9 cellular contexts compared by ENCODE assay signal in the genomic region with DNA sequence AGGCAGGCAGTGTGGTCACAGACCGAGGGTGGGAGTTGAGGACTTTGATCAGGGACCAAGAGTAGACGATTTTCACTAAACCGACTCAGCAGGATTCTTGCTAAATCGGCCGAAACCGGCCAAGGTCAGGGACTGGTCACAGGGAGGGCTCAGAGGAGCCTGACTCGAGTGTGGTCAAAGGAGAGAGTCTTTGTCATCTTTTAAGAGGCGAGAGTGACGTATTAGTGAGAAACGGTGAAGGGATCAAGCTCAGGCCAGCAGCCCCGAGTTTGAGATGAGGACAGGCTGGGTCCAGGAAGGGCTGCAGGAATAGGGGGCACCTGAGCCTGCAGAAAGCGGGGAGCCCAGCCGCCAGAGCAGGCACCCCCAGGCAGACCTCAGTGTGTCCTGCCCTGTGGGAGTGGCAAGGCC. TPM values are rescaled to one million over a fixed set of nuclear protein-coding genes. Genes with fewer than 3 reads are reported as not detected.
A peak's percentile ranks its signal among the peaks of the same experiment; 100 is the strongest.
DNase-seq lines count a peak whose midpoint lies in the region; ATAC-seq and TF ChIP-seq lines count a peak whose summit lies in the region.
"Had no signal": no experiment of that assay in that cellular context is flagged by ENCODE, and none has a peak within 500 bp of the region (broad histone marks: within the 10 kb centered on the region; RNA-seq: fewer than 3 reads in every experiment).

No MANE protein-coding gene starts in this region.

- no peaks in the 10 kb centered on the region for H3K79me2 ChIP-seq in Karpas-422 (ENCODE audit: low read length)

- H3K36me3 ChIP-seq in mucosa of stomach (ENCODE audit: control insufficient read depth, insufficient read depth, low read length), result no peaks in the 10 kb centered on the region
- H3K36me3 ChIP-seq in testis (ENCODE audit: low read depth, missing control alignments), result no peaks in the 10 kb centered on the region
- H3K36me3 ChIP-seq in Karpas-422 (ENCODE audit: insufficient read depth, low read length), result no peaks in the 10 kb centered on the region
- H3K36me3 ChIP-seq: vagina had no signal

- no peaks in the 10 kb centered on the region for H4K20me1 ChIP-seq in Karpas-422 (ENCODE audit: insufficient read depth, low read depth, low read length)

- H3K27me3 ChIP-seq in mucosa of stomach (ENCODE audit: control insufficient read depth, insufficient read depth, low read length) (no peaks in the 10 kb centered on the region), testis (no peaks in the 10 kb centered on the region), Karpas-422 (ENCODE audit: low read length) (no peaks in the 10 kb centered on the region)
- H3K27me3 ChIP-seq: vagina had no signal

- H3K27ac ChIP-seq in testis (peak overlapping the region in 1 of 2 donors; percentile 96), Karpas-422 (ENCODE audit: low read length) (no peak overlapping the region)

- H3K9me3 Mint-ChIP-seq in activated naive CD4-positive, alpha-beta T cell treated with anti-CD3 and anti-CD28 coated beads, Interleukin-2, amount 50 U/mL, for 72 hours, result no peaks in the 10 kb centered on the region

- H2AFZ ChIP-seq in Karpas-422 (ENCODE audit: low read length), result no peak overlapping the region

- no peak for TF ChIP-seq POLR2A in testis (IDR thresholded peaks at IDR 0.05)

- DNase-seq in activated T-cell treated with anti-CD3 and anti-CD28 coated beads for 4 hours (peak; percentile 5), testis (peak; percentile 41), Karpas-422 (no peak), NCI-H187 (lab: John Stamatoyannopoulos, UW) (no peak)
- DNase-seq in activated T-cell treated with anti-CD3 and anti-CD28 coated beads, Interleukin-2, amount 50 U/mL, for 1 hour, result no peak
- no peak for DNase-seq in activated naive CD4-positive, alpha-beta T cell treated with anti-CD3 and anti-CD28 coated beads, Interleukin-2, amount 50 U/mL, for 72 hours (ENCODE audit: low spot score in 2 of 2)

- H3K4me3 ChIP-seq in mucosa of stomach (ENCODE audit: low read length) (no peak overlapping the region), testis (no peak overlapping the region), Karpas-422 (ENCODE audit: low read length) (no peak overlapping the region)

- H3K9ac ChIP-seq in mucosa of stomach (ENCODE audit: low read length) (peak overlapping the region; percentile 89), Karpas-422 (ENCODE audit: low read length) (no peak overlapping the region)

- H3K4me2 ChIP-seq in Karpas-422 (ENCODE audit: low read depth, low read length, poor library complexity, severe bottlenecking), result no peak overlapping the region

- intact Hi-C loops in testis (cut with DNase I; ENCODE audit: low total_unique reads), result no loop called here

- no peak for ATAC-seq in activated naive CD4-positive, alpha-beta T cell treated with anti-CD3 and anti-CD28 coated beads, Interleukin-2, amount 50 U/mL, for 72 hours
- no peak for ATAC-seq in GM21528 (IDR thresholded peaks at IDR 0.05; ENCODE audit: low FRiP score, unreplicated experiment)

- no peak for TF ChIP-seq CTCF in testis (IDR thresholded peaks at IDR 0.05)

- peaks cover 0 to 24% of the 10 kb centered on the region in 2 donors for H3K36me3 Mint-ChIP-seq in activated naive CD4-positive, alpha-beta T cell treated with anti-CD3 and anti-CD28 coated beads, Interleukin-2, amount 50 U/mL, for 72 hours

- 40 to 45% methylated on average over 13 of the region's 13 CpGs for whole genome bisulfite sequencing in testis, 2 donors

- H3K9me2 ChIP-seq in Karpas-422 (replicated peaks; ENCODE audit: insufficient read depth, low read length), result no peaks in the 10 kb centered on the region

- H3K9me3 ChIP-seq in mucosa of stomach (ENCODE audit: control insufficient read depth, low read length) (no peaks in the 10 kb centered on the region), testis (no peaks in the 10 kb centered on the region), Karpas-422 (ENCODE audit: low read length) (no peaks in the 10 kb centered on the region)
- H3K9me3 ChIP-seq: vagina had no signal

- H3K4me1 ChIP-seq in mucosa of stomach (ENCODE audit: control insufficient read depth, insufficient read depth, low read length) (peaks cover 12% of the 10 kb centered on the region), testis (peaks cover 17% of the 10 kb centered on the region), Karpas-422 (ENCODE audit: low read length) (no peaks in the 10 kb centered on the region)

- peak overlapping the region; percentile 56 to 98 for H3K27ac Mint-ChIP-seq in activated naive CD4-positive, alpha-beta T cell treated with anti-CD3 and anti-CD28 coated beads, Interleukin-2, amount 50 U/mL, for 72 hours

RNA-seq across cellular contexts. Expression of gene FAM20C, which starts 41.6 kb away (rescaled TPM):
- under 1 TPM in 1 of 2 donors, not detected in 1; 0.53 TPM for total RNA-seq in activated naive CD4-positive, alpha-beta T cell treated with anti-CD3 and anti-CD28 coated beads, Interleukin-2, amount 50 U/mL, for 72 hours
- 10 to 100 TPM; 34.0 to 36.7 TPM for total RNA-seq in testis
- polyA plus RNA-seq in testis (ENCODE audit: insufficient read depth, low read depth, low replicate concordance), result 14.0 TPM
- not detected in 2 replicates for total RNA-seq in Karpas-422 (2014; rRNA removed; shearing (Covaris generic); ENCODE audit: low replicate concordance)

Comparison
In these comparisons a context has a peak if more than half of its experiments do, and no peak if none do; other contexts are left out.
1. DNase-seq: peak in activated T-cell treated with anti-CD3 and anti-CD28 coated beads for 4 hours (single experiment) and testis (single experiment); none in activated T-cell treated with anti-CD3 and anti-CD28 coated beads, Interleukin-2, amount 50 U/mL, for 1 hour (single experiment), activated naive CD4-positive, alpha-beta T cell treated with anti-CD3 and anti-CD28 coated beads, Interleukin-2, amount 50 U/mL, for 72 hours (0 of 2), Karpas-422 (single experiment) and NCI-H187 (0 of 2).
2. RNA of gene FAM20C, which starts 41.6 kb away (total RNA-seq): 34.0 to 36.7 TPM in testis; 0.53 TPM in activated naive CD4-positive, alpha-beta T cell treated with anti-CD3 and anti-CD28 coated beads, Interleukin-2, amount 50 U/mL, for 72 hours and not detected in Karpas-422; every median in the first group is over 10 times any median in the second.